In the genomic region with DNA sequence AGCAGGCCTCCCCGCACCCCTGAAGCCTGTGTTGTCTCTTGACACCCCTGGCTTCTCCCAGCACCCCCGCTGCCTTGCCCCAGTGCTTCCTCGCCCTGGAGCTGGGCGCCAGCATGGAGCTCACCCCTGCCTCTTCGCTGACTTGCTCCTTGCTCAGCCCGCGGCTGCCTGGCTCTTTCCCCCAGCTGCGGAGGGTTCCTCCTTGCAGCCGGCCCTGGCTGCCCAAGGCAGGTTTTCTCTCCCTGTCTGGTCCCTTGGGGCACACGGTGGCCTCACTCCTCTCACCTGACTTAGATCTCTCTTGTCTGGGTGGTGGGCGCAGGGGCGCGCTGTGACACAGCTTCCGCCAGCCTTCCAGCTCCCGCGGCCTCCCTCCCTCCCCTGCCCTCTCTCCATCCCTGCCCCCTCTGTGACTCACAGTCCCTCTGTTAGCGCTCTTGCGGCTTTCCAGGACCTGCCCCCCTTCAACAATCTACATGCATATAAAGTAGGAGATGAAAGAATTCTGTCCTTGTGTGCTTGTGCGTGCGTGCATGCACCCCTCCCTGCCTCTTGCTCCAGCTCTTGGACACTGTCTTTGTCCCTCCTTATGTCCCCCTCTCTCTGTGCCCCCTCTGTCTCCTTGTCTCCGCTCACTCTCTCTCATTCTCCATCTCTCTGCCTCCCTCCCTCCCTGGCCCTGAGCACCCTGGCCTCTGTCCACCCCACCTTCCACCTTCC, we compare ENCODE assay signal across 8 cellular contexts. TPM values are rescaled to one million over a fixed set of nuclear protein-coding genes. Genes with fewer than 3 reads are reported as not detected.
DNase-seq lines count a peak whose midpoint lies in the region; ATAC-seq, FAIRE-seq and TF ChIP-seq lines count a peak whose summit lies in the region.

No MANE protein-coding gene starts in this region.

- no peak for TF ChIP-seq CTCF in AG09319 (IDR thresholded peaks at IDR 0.05; ENCODE audit: low read depth, low read length)
- no peak for TF ChIP-seq CTCF in HFF-Myc (IDR thresholded peaks at IDR 0.05; ENCODE audit: low read depth, low read length, missing control alignments)
- TF ChIP-seq CTCF in colonic mucosa (IDR thresholded peaks at IDR 0.05), result no peak
- TF ChIP-seq CTCF in nephron (IDR thresholded peaks at IDR 0.05; ENCODE audit: unreplicated experiment in 3 of 3), result no peak

- no peak for FAIRE-seq in urothelium cell line (lab: Jason Lieb, UNC)

- H3K9me3 Mint-ChIP-seq in nephron, result peaks cover 8% of the 10 kb centered on the region

- H3K4me3 Mint-ChIP-seq in nephron, result peak overlapping the region in 2 of 3 experiments; percentile 55 to 59

- ATAC-seq in SK-N-SH treated with all-trans-retinoic acid at 6 μM for 48 hours, result peak; percentile 74

- peak overlapping the region; percentile 18 to 34 (median 24) for H3K27ac Mint-ChIP-seq in nephron

- intact Hi-C loops in colonic mucosa (cut with DNase I), result no loop called here

- DNase-seq in AG09319 (ENCODE audit: extremely low read depth, low read depth) (peak; percentile 15), HFF-Myc (ENCODE audit: extremely low read depth, low read depth) (peak; percentile 27), colonic mucosa (no peak), urothelium cell line (ENCODE audit: low spot score) (peak; percentile 80), NCI-H2029 treated with DMSO at 0.1 percent for 48 hours (lab: John Stamatoyannopoulos, UW) (no peak), mucosa of gallbladder (ENCODE audit: low spot score) (no peak)

- H3K4me1 ChIP-seq in colonic mucosa, result no peaks in the 10 kb centered on the region

- H3K9ac ChIP-seq in colonic mucosa (ENCODE audit: low read depth in 2 of 2, low read length in 2 of 2), result peak overlapping the region in 1 of 2 donors; percentile 26

- no peaks in the 10 kb centered on the region for H3K36me3 ChIP-seq in colonic mucosa

- no peaks in the 10 kb centered on the region for H3K9me3 ChIP-seq in colonic mucosa

- peaks cover 4% of the 10 kb centered on the region for H3K27me3 Mint-ChIP-seq in nephron (ENCODE audit: low read depth)

- peaks cover 5% of the 10 kb centered on the region for H3K4me1 Mint-ChIP-seq in nephron

- H3K4me3 ChIP-seq in HFF-Myc (replicated peaks; ENCODE audit: low read depth, low read length) (peak overlapping the region; percentile 48), colonic mucosa (no peak overlapping the region)

- peak overlapping the region; percentile 32 for H3K27ac ChIP-seq in colonic mucosa

- no peaks in the 10 kb centered on the region for H3K36me3 Mint-ChIP-seq in nephron (ENCODE audit: low read depth)

- peaks cover 1% of the 10 kb centered on the region for H3K27me3 ChIP-seq in colonic mucosa

TF ChIP-seq in SK-N-SH treated with all-trans-retinoic acid at 6 μM for 48 hours, 23 proteins besides CTCF, POLR2A, EP300 and RAD21:
- TF ChIP-seq ZFP30 (CRISPR knock-in tag; IDR thresholded peaks at IDR 0.05) (no peak), POU6F1 (CRISPR knock-in tag; IDR thresholded peaks at IDR 0.05; ENCODE audit: borderline replicate concordance, low read depth) (no peak)

RNA-seq across cellular contexts. Expression of gene PLXNB3, which starts 2.2 kb away (rescaled TPM):
- total RNA-seq in colonic mucosa (1 to 10 TPM in 1 of 2 donors, under 1 TPM in 1; 0.57 to 3.7 TPM), mucosa of gallbladder (65.3 TPM)

RNA-seq across cellular contexts. Expression of gene SRPK3, which starts 14.6 kb away (rescaled TPM):
- total RNA-seq in colonic mucosa (1 to 10 TPM in 1 of 2 donors, under 1 TPM in 1; 0.64 to 2.3 TPM), mucosa of gallbladder (5.8 TPM)

RNA-seq across cellular contexts. Expression of gene IDH3G, which starts 27.9 kb away (rescaled TPM):
- total RNA-seq in colonic mucosa, result 10 to 100 TPM; 80.6 to 92.6 TPM
- total RNA-seq in mucosa of gallbladder, result 51.5 TPM

RNA-seq across cellular contexts. Expression of gene SSR4, which starts 28.2 kb away (rescaled TPM):
- 100 to 1,000 TPM; 253 to 377 TPM for total RNA-seq in colonic mucosa
- 401 TPM for total RNA-seq in mucosa of gallbladder

RNA-seq across cellular contexts. Expression of gene ABCD1, which starts 41.6 kb away (rescaled TPM):
- total RNA-seq in colonic mucosa (10 to 100 TPM; 12.7 to 16.8 TPM), mucosa of gallbladder (18.6 TPM)

Comparison
In these comparisons a context has a peak if more than half of its experiments do, and no peak if none do; other contexts are left out.
1. DNase-seq: peak in AG09319 (single experiment), HFF-Myc (single experiment) and urothelium cell line (single experiment); none in colonic mucosa (single experiment), NCI-H2029 treated with DMSO at 0.1 percent for 48 hours (single experiment) and mucosa of gallbladder (single experiment).
2. RNA of gene PLXNB3, which starts 2.2 kb away (total RNA-seq): 65.3 TPM in mucosa of gallbladder (single experiment); 0.57 to 3.7 TPM in colonic mucosa; every median in the first group is over 10 times any median in the second.